ENCODE assay signal across 1 cellular context in genomic region chr14:102235275-102235897, GRCh38.
A peak's percentile ranks its signal among the peaks of the same experiment; 100 is the strongest.
TF ChIP-seq lines count a peak whose summit lies in the region.

No MANE protein-coding gene starts in this region.

TF ChIP-seq in HepG2, 621 proteins besides CTCF, POLR2A, EP300 and RAD21 (continued from another document and continues in another):
- 0 out of 2 replicates have a peak, but pooled peaks have one; percentile 32 for TF ChIP-seq ZSCAN9 (CRISPR knock-in tag; IDR thresholded peaks at IDR 0.05; ENCODE audit: borderline replicate concordance)
- no peak for TF ChIP-seq ZNF44 (CRISPR knock-in tag; IDR thresholded peaks at IDR 0.05)
- no peak for TF ChIP-seq ZNF10 (CRISPR knock-in tag; IDR thresholded peaks at IDR 0.05; ENCODE audit: borderline replicate concordance, low read depth)
- no peak for TF ChIP-seq ZNF878 (CRISPR knock-in tag; IDR thresholded peaks at IDR 0.05)
- peak; percentile 55; the same call in 1 of the 2 replicates for TF ChIP-seq RXRB (CRISPR knock-in tag; IDR thresholded peaks at IDR 0.05; ENCODE audit: borderline replicate concordance)
- TF ChIP-seq THRA (CRISPR knock-in tag; IDR thresholded peaks at IDR 0.05; ENCODE audit: borderline replicate concordance), result peak; percentile 38; the same call in 1 of the 2 replicates
- TF ChIP-seq ZNF597 (CRISPR knock-in tag; IDR thresholded peaks at IDR 0.05), result no peak
- TF ChIP-seq ZNF333 (CRISPR knock-in tag; IDR thresholded peaks at IDR 0.05; ENCODE audit: borderline replicate concordance), result no peak
- TF ChIP-seq ZNF337 (CRISPR knock-in tag; IDR thresholded peaks at IDR 0.05; ENCODE audit: borderline replicate concordance, low read depth), result no peak
- TF ChIP-seq, protein P1, sequence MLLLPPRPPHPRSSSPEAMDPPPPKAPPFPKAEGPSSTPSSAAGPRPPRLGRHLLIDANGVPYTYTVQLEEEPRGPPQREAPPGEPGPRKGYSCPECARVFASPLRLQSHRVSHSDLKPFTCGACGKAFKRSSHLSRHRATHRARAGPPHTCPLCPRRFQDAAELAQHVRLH (CRISPR knock-in tag; IDR thresholded peaks at IDR 0.05; ENCODE audit: borderline replicate concordance, low read depth), result peak; percentile 19; the same call in 1 of the 2 replicates
- TF ChIP-seq ZNF780A (CRISPR knock-in tag; IDR thresholded peaks at IDR 0.05), result no peak
- no peak for TF ChIP-seq ZNF562 (CRISPR knock-in tag; IDR thresholded peaks at IDR 0.05; ENCODE audit: borderline replicate concordance)
- TF ChIP-seq, protein P2, sequence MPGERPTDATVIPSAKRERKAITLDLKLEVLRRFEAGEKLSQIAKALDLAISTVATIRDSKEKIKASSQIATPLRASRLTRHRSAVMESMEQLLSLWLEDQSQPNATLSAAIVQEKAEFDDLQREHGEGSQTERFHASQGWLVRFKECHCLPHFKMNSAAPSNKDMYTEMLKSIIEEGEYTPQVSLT (CRISPR knock-in tag; IDR thresholded peaks at IDR 0.05; ENCODE audit: borderline replicate concordance, low read depth), result no peak
- no peak for TF ChIP-seq SIN3A (IDR thresholded peaks at IDR 0.05; ENCODE audit: borderline replicate concordance, low read depth, low read length)
- TF ChIP-seq ZNF546 (CRISPR knock-in tag; conservative IDR thresholded peaks at IDR 0.05), result no peak
- TF ChIP-seq ARNT (IDR thresholded peaks at IDR 0.05), result no peak
- TF ChIP-seq, protein P3, sequence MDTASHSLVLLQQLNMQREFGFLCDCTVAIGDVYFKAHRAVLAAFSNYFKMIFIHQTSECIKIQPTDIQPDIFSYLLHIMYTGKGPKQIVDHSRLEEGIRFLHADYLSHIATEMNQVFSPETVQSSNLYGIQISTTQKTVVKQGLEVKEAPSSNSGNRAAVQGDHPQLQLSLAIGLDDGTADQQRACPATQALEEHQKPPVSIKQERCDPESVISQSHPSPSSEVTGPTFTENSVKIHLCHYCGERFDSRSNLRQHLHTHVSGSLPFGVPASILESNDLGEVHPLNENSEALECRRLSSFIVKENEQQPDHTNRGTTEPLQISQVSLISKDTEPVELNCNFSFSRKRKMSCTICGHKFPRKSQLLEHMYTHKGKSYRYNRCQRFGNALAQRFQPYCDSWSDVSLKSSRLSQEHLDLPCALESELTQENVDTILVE (CRISPR knock-in tag; IDR thresholded peaks at IDR 0.05), result no peak
- TF ChIP-seq NFYC (CRISPR knock-in tag; IDR thresholded peaks at IDR 0.05), result no peak
- TF ChIP-seq MLXIP (CRISPR knock-in tag; IDR thresholded peaks at IDR 0.05; ENCODE audit: borderline replicate concordance), result no peak
- TF ChIP-seq PAF1 (CRISPR knock-in tag; IDR thresholded peaks at IDR 0.05), result no peak
- TF ChIP-seq ZNF205 (CRISPR knock-in tag; IDR thresholded peaks at IDR 0.05), result no peak
- TF ChIP-seq, protein P4, sequence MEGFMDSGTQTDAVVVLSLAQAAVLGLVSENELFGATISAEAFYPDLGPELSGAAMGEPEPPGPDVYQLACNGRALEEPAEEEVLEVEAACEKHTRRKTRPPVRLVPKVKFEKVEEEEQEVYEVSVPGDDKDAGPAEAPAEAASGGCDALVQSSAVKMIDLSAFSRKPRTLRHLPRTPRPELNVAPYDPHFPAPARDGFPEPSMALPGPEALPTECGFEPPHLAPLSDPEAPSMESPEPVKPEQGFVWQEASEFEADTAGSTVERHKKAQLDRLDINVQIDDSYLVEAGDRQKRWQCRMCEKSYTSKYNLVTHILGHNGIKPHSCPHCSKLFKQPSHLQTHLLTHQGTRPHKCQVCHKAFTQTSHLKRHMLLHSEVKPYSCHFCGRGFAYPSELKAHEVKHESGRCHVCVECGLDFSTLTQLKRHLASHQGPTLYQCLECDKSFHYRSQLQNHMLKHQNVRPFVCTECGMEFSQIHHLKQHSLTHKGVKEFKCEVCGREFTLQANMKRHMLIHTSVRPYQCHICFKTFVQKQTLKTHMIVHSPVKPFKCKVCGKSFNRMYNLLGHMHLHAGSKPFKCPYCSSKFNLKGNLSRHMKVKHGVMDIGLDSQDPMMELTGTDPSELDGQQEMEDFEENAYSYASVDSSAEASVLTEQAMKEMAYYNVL (CRISPR knock-in tag; IDR thresholded peaks at IDR 0.05; ENCODE audit: borderline replicate concordance), result 0 out of 2 replicates have a peak, but pooled peaks have one; percentile 32
- TF ChIP-seq KLF16 (CRISPR knock-in tag; IDR thresholded peaks at IDR 0.05), result 0 out of 4 replicates have a peak, but pooled peaks of 1 of the 2 experiments have one; percentile 48
- no peak for TF ChIP-seq LBX2 (CRISPR knock-in tag; IDR thresholded peaks at IDR 0.05; ENCODE audit: borderline replicate concordance)
- TF ChIP-seq GPBP1L1 (CRISPR knock-in tag; IDR thresholded peaks at IDR 0.05), result no peak
- no peak for TF ChIP-seq CBX2 (IDR thresholded peaks at IDR 0.05; ENCODE audit: low read depth, low read length)
- no peak for TF ChIP-seq CBX2 (CRISPR knock-in tag; IDR thresholded peaks at IDR 0.05; ENCODE audit: low read depth)
- 0 out of 2 replicates have a peak, but pooled peaks have one; percentile 28 for TF ChIP-seq ZNF121 (CRISPR knock-in tag; IDR thresholded peaks at IDR 0.05)
- TF ChIP-seq, protein P5, sequence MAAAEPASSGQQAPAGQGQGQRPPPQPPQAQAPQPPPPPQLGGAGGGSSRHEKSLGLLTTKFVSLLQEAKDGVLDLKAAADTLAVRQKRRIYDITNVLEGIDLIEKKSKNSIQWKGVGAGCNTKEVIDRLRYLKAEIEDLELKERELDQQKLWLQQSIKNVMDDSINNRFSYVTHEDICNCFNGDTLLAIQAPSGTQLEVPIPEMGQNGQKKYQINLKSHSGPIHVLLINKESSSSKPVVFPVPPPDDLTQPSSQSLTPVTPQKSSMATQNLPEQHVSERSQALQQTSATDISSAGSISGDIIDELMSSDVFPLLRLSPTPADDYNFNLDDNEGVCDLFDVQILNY (CRISPR knock-in tag; conservative IDR thresholded peaks at IDR 0.05), result no peak
- no peak for TF ChIP-seq HMGXB3 (CRISPR knock-in tag; IDR thresholded peaks at IDR 0.05; ENCODE audit: borderline replicate concordance)
- TF ChIP-seq, protein P6, sequence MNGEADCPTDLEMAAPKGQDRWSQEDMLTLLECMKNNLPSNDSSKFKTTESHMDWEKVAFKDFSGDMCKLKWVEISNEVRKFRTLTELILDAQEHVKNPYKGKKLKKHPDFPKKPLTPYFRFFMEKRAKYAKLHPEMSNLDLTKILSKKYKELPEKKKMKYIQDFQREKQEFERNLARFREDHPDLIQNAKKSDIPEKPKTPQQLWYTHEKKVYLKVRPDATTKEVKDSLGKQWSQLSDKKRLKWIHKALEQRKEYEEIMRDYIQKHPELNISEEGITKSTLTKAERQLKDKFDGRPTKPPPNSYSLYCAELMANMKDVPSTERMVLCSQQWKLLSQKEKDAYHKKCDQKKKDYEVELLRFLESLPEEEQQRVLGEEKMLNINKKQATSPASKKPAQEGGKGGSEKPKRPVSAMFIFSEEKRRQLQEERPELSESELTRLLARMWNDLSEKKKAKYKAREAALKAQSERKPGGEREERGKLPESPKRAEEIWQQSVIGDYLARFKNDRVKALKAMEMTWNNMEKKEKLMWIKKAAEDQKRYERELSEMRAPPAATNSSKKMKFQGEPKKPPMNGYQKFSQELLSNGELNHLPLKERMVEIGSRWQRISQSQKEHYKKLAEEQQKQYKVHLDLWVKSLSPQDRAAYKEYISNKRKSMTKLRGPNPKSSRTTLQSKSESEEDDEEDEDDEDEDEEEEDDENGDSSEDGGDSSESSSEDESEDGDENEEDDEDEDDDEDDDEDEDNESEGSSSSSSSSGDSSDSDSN (CRISPR knock-in tag; IDR thresholded peaks at IDR 0.05), result no peak; the same call in 1 of the 2 replicates
- no peak for TF ChIP-seq NCOA1 (CRISPR knock-in tag; IDR thresholded peaks at IDR 0.05)
- TF ChIP-seq DMTF1 (CRISPR knock-in tag; IDR thresholded peaks at IDR 0.05), result no peak
- TF ChIP-seq TBP (CRISPR knock-in tag; IDR thresholded peaks at IDR 0.05), result no peak
- no peak for TF ChIP-seq SAFB2 (CRISPR knock-in tag; IDR thresholded peaks at IDR 0.05; ENCODE audit: borderline replicate concordance, low read depth)
